In the genomic region with DNA sequence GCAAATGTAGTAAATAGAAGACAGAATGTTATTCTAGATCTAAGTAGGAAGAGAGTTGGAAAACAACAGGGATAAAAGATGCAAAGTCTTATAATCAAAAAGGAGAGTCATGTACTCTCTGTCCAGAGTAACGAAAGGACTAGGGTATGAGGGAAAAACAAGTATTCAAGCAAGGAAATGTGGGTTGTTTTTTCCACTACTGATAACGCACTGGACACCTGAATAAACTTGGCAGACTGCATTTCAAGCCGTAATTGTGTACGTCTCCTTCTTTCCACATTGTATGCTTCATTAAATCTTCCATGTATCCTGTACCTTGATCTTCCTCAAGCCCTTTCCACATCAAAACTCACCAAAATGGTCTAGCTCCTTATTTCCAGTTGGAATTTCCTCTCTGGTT, we compare ENCODE assay signal across 18 cellular contexts.
DNase-seq lines count a peak whose midpoint lies in the region; ATAC-seq, FAIRE-seq and TF ChIP-seq lines count a peak whose summit lies in the region.
"Had no signal": no experiment of that assay in that cellular context is flagged by ENCODE, and none has a peak within 500 bp of the region (broad histone marks: within the 10 kb centered on the region; RNA-seq: fewer than 3 reads in every experiment).

No MANE protein-coding gene starts in this region.

- no peak overlapping the region for H3K4me3 ChIP-seq in RWPE2 (ENCODE audit: severe bottlenecking)
- H3K4me3 ChIP-seq in endothelial cell of umbilical vein (replicated peaks in 1 of 3; ENCODE audit: insufficient read depth in 1 of 3, low read depth in 1 of 3, low read length in 3 of 3), result no peak overlapping the region
- H3K4me3 ChIP-seq in gastrocnemius medialis, result no peak overlapping the region

- H3K36me3 ChIP-seq in RWPE2 (ENCODE audit: low read depth) (no peaks in the 10 kb centered on the region), endothelial cell of umbilical vein (ENCODE audit: control insufficient read depth in 2 of 2, extremely low read depth in 1 of 2, insufficient read depth in 2 of 2, low read length in 2 of 2) (no peaks in the 10 kb centered on the region), gastrocnemius medialis (no peaks in the 10 kb centered on the region)
- H3K36me3 ChIP-seq: BE2C had no signal

- H3K27me3 ChIP-seq in RWPE2 (ENCODE audit: insufficient read depth, poor library complexity, severe bottlenecking), result no peaks in the 10 kb centered on the region
- no peaks in the 10 kb centered on the region for H3K27me3 ChIP-seq in endothelial cell of umbilical vein (ENCODE audit: control insufficient read depth in 2 of 2, insufficient read depth in 2 of 2, low read length in 2 of 2)
- H3K27me3 ChIP-seq in gastrocnemius medialis, result no peaks in the 10 kb centered on the region
- H3K27me3 ChIP-seq: BE2C had no signal

- dilution Hi-C loops in endothelial cell of umbilical vein (cut with MboI; ENCODE audit: extremely low pct_ligation_motif_present, low sequenced_read_pairs), result no loop called here

- H3K9me3 Mint-ChIP-seq in activated T-cell treated with anti-CD3 and anti-CD28 coated beads, Interleukin-2, amount 50 U/mL, for 72 hours, result peaks cover 5 to 6% of the 10 kb centered on the region in 2 donors

- H3K4me2 ChIP-seq in endothelial cell of umbilical vein (ENCODE audit: insufficient read depth, low read length), result no peak overlapping the region
- H3K4me2 ChIP-seq: KMS-11 had no signal

- H3K9me3 ChIP-seq in RWPE2 (ENCODE audit: severe bottlenecking), result no peaks in the 10 kb centered on the region
- H3K9me3 ChIP-seq in endothelial cell of umbilical vein (replicated peaks; ENCODE audit: control insufficient read depth, insufficient read depth, low read length), result no peaks in the 10 kb centered on the region
- H3K9me3 ChIP-seq in gastrocnemius medialis, result no peaks in the 10 kb centered on the region
- H3K9me3 ChIP-seq: BE2C had no signal

- TF ChIP-seq CTCF in RWPE2 (IDR thresholded peaks at IDR 0.05; ENCODE audit: poor library complexity, severe bottlenecking), result no peak
- TF ChIP-seq CTCF in endothelial cell of umbilical vein (IDR thresholded peaks at IDR 0.05; ENCODE audit: extremely low read depth in 1 of 2, insufficient read depth in 1 of 2, low read depth in 1 of 2, low read length in 2 of 2), result no peak
- no peak for TF ChIP-seq CTCF in gastrocnemius medialis (IDR thresholded peaks at IDR 0.05 in 4 of 5, conservative IDR thresholded peaks at IDR 0.05 in 1 of 5)

- H3K4me1 Mint-ChIP-seq in activated T-cell treated with anti-CD3 and anti-CD28 coated beads, Interleukin-2, amount 50 U/mL, for 72 hours (ENCODE audit: low read depth), result peaks cover 17% of the 10 kb centered on the region
- H3K4me1 Mint-ChIP-seq: CD4-positive, alpha-beta memory T cell had no signal

- H3K4me1 ChIP-seq in RWPE2 (ENCODE audit: insufficient read depth, poor library complexity, severe bottlenecking) (peaks cover 29% of the 10 kb centered on the region), endothelial cell of umbilical vein (ENCODE audit: control insufficient read depth, extremely low read depth, insufficient read depth, low read length) (peaks cover 14% of the 10 kb centered on the region), gastrocnemius medialis (peaks cover 7 to 10% of the 10 kb centered on the region in 2 donors)
- H3K4me1 ChIP-seq: BE2C had no signal

- peak overlapping the region; percentile 87 for H3K27ac ChIP-seq in RWPE2 (ENCODE audit: poor library complexity, severe bottlenecking)
- H3K27ac ChIP-seq in endothelial cell of umbilical vein (ENCODE audit: insufficient read depth, low read depth, low read length), result no peak overlapping the region
- peak overlapping the region in 3 of 4 donors; percentile 32 to 70 (median 33) for H3K27ac ChIP-seq in gastrocnemius medialis
- H3K27ac ChIP-seq: KMS-11 had no signal

- intact Hi-C loops in endothelial cell of umbilical vein (cut with micrococcal nuclease) (loop anchor here (10.0 kb wide), 1 partner anchor 415 kb away; no protein-coding TSS in a partner anchor), gastrocnemius medialis (cut with DNase I; ENCODE audit: low total_unique reads) (no loop called here)

- H3K9me1 ChIP-seq in endothelial cell of umbilical vein (replicated peaks; ENCODE audit: control insufficient read depth, extremely low read depth, insufficient read depth, low read length), result no peaks in the 10 kb centered on the region

- TF ChIP-seq POLR2A in endothelial cell of umbilical vein (IDR thresholded peaks at IDR 0.05; ENCODE audit: low read depth, low read length), result no peak
- no peak for TF ChIP-seq POLR2A in gastrocnemius medialis (IDR thresholded peaks at IDR 0.05)

- CTCF ChIA-PET in endothelial cell of umbilical vein (lab: Charles Lee), result interaction anchor here (0.7 to 1.7 kb wide), 8 partner anchors 9 to 1653 kb away, joined by 3 to 6 read pairs (median 3); no protein-coding TSS in a partner anchor

- no peak overlapping the region for H2AFZ ChIP-seq in endothelial cell of umbilical vein (ENCODE audit: low read depth, low read length)

- DNase-seq in activated T-cell treated with anti-CD3 and anti-CD28 coated beads, Interleukin-2, amount 50 U/mL, for 72 hours, result no peak
- no peak for DNase-seq in activated T-cell treated with anti-CD3 and anti-CD28 coated beads, Interleukin-2, amount 50 U/mL, for 48 hours
- DNase-seq in RWPE2 (ENCODE audit: low spot score) (no peak), endothelial cell of umbilical vein (ENCODE audit: low read depth, low spot score) (peak; percentile 88), gastrocnemius medialis (no peak), UCSD-AML1 (lab: John Stamatoyannopoulos, UW; ENCODE audit: unreplicated experiment) (no peak), ACHN (no peak)
- DNase-seq in activated CD4-positive, alpha-beta T cell treated with anti-CD3 and anti-CD28 coated beads, Interleukin-2, amount 50 U/mL, for 48 hours, result no peak
- DNase-seq: BE2C; CD4-positive, alpha-beta memory T cell; GF-D8; MM.1S; NCI-H1105; NCI-H1930; NCI-H2171 treated with DMSO at 0.1 percent for 48 hours; NCI-H82; SHP77 treated with DMSO at 0.1 percent for 48 hours had no signal

- H4K20me1 ChIP-seq in endothelial cell of umbilical vein (replicated peaks; ENCODE audit: control insufficient read depth, extremely low read depth, insufficient read depth, low read length), result no peaks in the 10 kb centered on the region

- H3K9ac ChIP-seq in endothelial cell of umbilical vein (replicated peaks; ENCODE audit: extremely low read depth, insufficient read depth, low read length), result no peak overlapping the region
- H3K9ac ChIP-seq: KMS-11 had no signal

- ATAC-seq in activated T-cell treated with anti-CD3 and anti-CD28 coated beads, Interleukin-2, amount 50 U/mL, for 72 hours (replicated peaks in 1 of 2), result no peak
- no peak for ATAC-seq in RWPE2 (ENCODE audit: low read depth)
- no peak for ATAC-seq in gastrocnemius medialis

- peak overlapping the region; percentile 27 for H3K27ac Mint-ChIP-seq in activated T-cell treated with anti-CD3 and anti-CD28 coated beads, Interleukin-2, amount 50 U/mL, for 72 hours
- H3K27ac Mint-ChIP-seq: CD4-positive, alpha-beta memory T cell had no signal

- POLR2A ChIA-PET in endothelial cell of umbilical vein (lab: Charles Lee), result no interaction called here

- FAIRE-seq in endothelial cell of umbilical vein (lab: Jason Lieb, UNC), result no peak

- BruUV-seq in endothelial cell of umbilical vein (replicated peaks; lab: Mats Ljungman, UMichigan), result no TSS peak

- in situ Hi-C loops in gastrocnemius medialis (cut with MboI; ENCODE audit: low sequenced_read_pairs in 4 of 4) (no loop called here), ACHN (cut with HindIII; ENCODE audit: low pct_ligation_motif_present, low pct_unique_long_range_greater_than_20kb, low sequenced_read_pairs) (no loop called here)

- H3K27me3 Mint-ChIP-seq in activated T-cell treated with anti-CD3 and anti-CD28 coated beads, Interleukin-2, amount 50 U/mL, for 72 hours (ENCODE audit: low read depth), result no peaks in the 10 kb centered on the region
- H3K27me3 Mint-ChIP-seq: CD4-positive, alpha-beta memory T cell had no signal

- peaks cover 8 to 10% of the 10 kb centered on the region in 2 donors for H3K36me3 Mint-ChIP-seq in activated T-cell treated with anti-CD3 and anti-CD28 coated beads, Interleukin-2, amount 50 U/mL, for 72 hours (ENCODE audit: insufficient read depth in 2 of 2)

- no peaks in the 10 kb centered on the region for H3K79me2 ChIP-seq in endothelial cell of umbilical vein (ENCODE audit: control insufficient read depth, insufficient read depth, low read length)

- peak overlapping the region in 1 of 2 donors; percentile 38 for H3K4me3 Mint-ChIP-seq in activated T-cell treated with anti-CD3 and anti-CD28 coated beads, Interleukin-2, amount 50 U/mL, for 72 hours
- H3K4me3 Mint-ChIP-seq: CD4-positive, alpha-beta memory T cell had no signal

TF ChIP-seq in endothelial cell of umbilical vein, 7 proteins besides CTCF, POLR2A, EP300 and RAD21:
- TF ChIP-seq GATA2 (IDR thresholded peaks at IDR 0.05; ENCODE audit: insufficient read depth, insufficient read length, low read depth, low read length), result no peak
- no peak for TF ChIP-seq FOS (IDR thresholded peaks at IDR 0.05; ENCODE audit: borderline replicate concordance, insufficient read depth, low read length)
- no peak for TF ChIP-seq POLR2AphosphoS5 (IDR thresholded peaks at IDR 0.05; ENCODE audit: insufficient read depth, low read depth, low read length)
- no peak for TF ChIP-seq JUN (IDR thresholded peaks at IDR 0.05; ENCODE audit: borderline replicate concordance, insufficient read depth, insufficient read length, low read depth)
- no peak for TF ChIP-seq EZH2 (IDR thresholded peaks at IDR 0.05; ENCODE audit: borderline replicate concordance, low read depth, low read length, severe bottlenecking)
- no peak for TF ChIP-seq MYC (IDR thresholded peaks at IDR 0.05; ENCODE audit: low read depth, low read length)
- TF ChIP-seq, protein P1, sequence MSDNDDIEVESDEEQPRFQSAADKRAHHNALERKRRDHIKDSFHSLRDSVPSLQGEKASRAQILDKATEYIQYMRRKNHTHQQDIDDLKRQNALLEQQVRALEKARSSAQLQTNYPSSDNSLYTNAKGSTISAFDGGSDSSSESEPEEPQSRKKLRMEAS (IDR thresholded peaks at IDR 0.05; ENCODE audit: insufficient read depth, insufficient read length), result no peak
